Comparison of ENCODE assay signal across 16 cellular contexts in the genomic region with DNA sequence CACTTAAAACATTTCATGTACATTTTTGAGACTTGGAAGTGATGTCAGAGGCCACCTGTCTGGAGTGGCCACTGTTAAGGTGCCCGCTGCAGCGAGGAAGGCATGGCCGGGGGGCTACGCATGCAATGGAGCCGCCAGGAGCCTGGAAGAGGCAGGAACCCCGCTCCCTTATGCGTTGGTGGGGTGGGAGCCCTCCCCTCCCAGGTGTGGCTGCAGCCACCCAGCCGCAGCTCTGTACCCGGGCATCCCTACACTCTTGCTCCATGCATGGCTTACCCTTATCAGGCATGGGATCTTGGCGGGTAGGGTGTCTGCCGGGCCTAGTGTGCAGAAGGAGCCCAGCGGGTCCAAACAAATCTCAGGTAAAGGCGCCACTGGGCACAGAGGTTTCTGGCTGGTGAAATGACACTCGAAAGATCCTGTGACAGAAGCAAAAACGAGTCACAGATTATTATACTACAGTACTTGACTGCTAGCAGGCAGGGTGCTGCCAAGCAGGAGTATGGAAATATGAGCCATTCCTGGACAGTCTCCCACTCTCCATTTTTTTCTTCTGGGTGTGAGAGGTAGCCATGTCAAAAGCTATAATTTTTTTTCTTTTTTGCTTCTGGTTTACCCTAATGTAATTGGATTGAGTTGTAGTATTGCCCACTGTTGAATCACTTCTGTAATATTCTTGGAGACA.
"Had no signal": no experiment of that assay in that cellular context is flagged by ENCODE, and none has a peak within 500 bp of the region (broad histone marks: within the 10 kb centered on the region; RNA-seq: fewer than 3 reads in every experiment).

No MANE protein-coding gene starts in this region.

- H3K27me3 ChIP-seq: brain microvascular endothelial cell, neutrophil had no signal

- H3K36me3 ChIP-seq: brain microvascular endothelial cell, neutrophil had no signal

- H3K9me3 Mint-ChIP-seq: activated CD4-positive, alpha-beta T cell treated with anti-CD3 and anti-CD28 coated beads, Interleukin-2, amount 10 ng/mL, durations not matched to agents 24 days and 14 days; stimulated activated naive CD8-positive, alpha-beta T cell treated with anti-CD3 and anti-CD28 coated beads, Interleukin-15, Interleukin-2, amounts not matched to agents 100 ng/mL and 50 ng/mL, for 24 hours had no signal

- H3K36me3 Mint-ChIP-seq: activated naive CD8-positive, alpha-beta T cell treated with anti-CD3 and anti-CD28 coated beads for 36 hours; naive thymus-derived CD8-positive, alpha-beta T cell had no signal

- H3K4me1 Mint-ChIP-seq: activated CD4-positive, alpha-beta T cell treated with anti-CD3 and anti-CD28 coated beads, Interleukin-2, amount 10 ng/mL, durations not matched to agents 24 days and 14 days; activated naive CD8-positive, alpha-beta T cell treated with anti-CD3 and anti-CD28 coated beads for 36 hours; naive thymus-derived CD8-positive, alpha-beta T cell had no signal

- H3K27ac ChIP-seq: brain microvascular endothelial cell, neutrophil had no signal

- H3K27me3 Mint-ChIP-seq: activated CD4-positive, alpha-beta T cell treated with anti-CD3 and anti-CD28 coated beads, Interleukin-2, amount 10 ng/mL, durations not matched to agents 24 days and 14 days; activated naive CD8-positive, alpha-beta T cell treated with anti-CD3 and anti-CD28 coated beads for 36 hours; effector memory CD8-positive, alpha-beta T cell; naive thymus-derived CD8-positive, alpha-beta T cell; stimulated activated naive CD8-positive, alpha-beta T cell treated with anti-CD3 and anti-CD28 coated beads, Interleukin-15, Interleukin-2, amounts not matched to agents 100 ng/mL and 50 ng/mL, for 24 hours had no signal

- H3K4me3 Mint-ChIP-seq: activated CD4-positive, alpha-beta T cell treated with anti-CD3 and anti-CD28 coated beads, Interleukin-2, amount 10 ng/mL, durations not matched to agents 24 days and 14 days; activated naive CD8-positive, alpha-beta T cell treated with anti-CD3 and anti-CD28 coated beads for 36 hours; activated T-helper 1 cell treated with anti-CD3 and anti-CD28 coated beads, Interleukin-12 subunit alpha, Interleukin-12 subunit beta, Interleukin-2, Interleukin-4 antibody, amounts not matched to agents 30 ng/mL and 10 ng/mL and 1 ng/mL, durations not matched to agents 14 hours and 24 hours and 36 hours; effector memory CD8-positive, alpha-beta T cell; naive thymus-derived CD8-positive, alpha-beta T cell; stimulated activated naive CD8-positive, alpha-beta T cell treated with anti-CD3 and anti-CD28 coated beads, Interleukin-15, Interleukin-2, amounts not matched to agents 100 ng/mL and 50 ng/mL, for 24 hours; T-helper 2 cell treated with Interferon-gamma antibody and Interleukin-4, amounts not matched to agents 5 μg/mL and 100 μg/mL, for 36 hours had no signal

- H3K9me3 ChIP-seq: neutrophil had no signal

- H3K27ac Mint-ChIP-seq: activated CD4-positive, alpha-beta T cell treated with anti-CD3 and anti-CD28 coated beads, Interleukin-2, amount 10 ng/mL, durations not matched to agents 24 days and 14 days; activated naive CD8-positive, alpha-beta T cell treated with anti-CD3 and anti-CD28 coated beads for 36 hours; activated T-helper 1 cell treated with anti-CD3 and anti-CD28 coated beads, Interleukin-12 subunit alpha, Interleukin-12 subunit beta, Interleukin-2, Interleukin-4 antibody, amounts not matched to agents 30 ng/mL and 10 ng/mL and 1 ng/mL, durations not matched to agents 14 hours and 24 hours and 36 hours; effector memory CD8-positive, alpha-beta T cell; naive thymus-derived CD8-positive, alpha-beta T cell; stimulated activated naive CD8-positive, alpha-beta T cell treated with anti-CD3 and anti-CD28 coated beads, Interleukin-15, Interleukin-2, amounts not matched to agents 100 ng/mL and 50 ng/mL, for 24 hours; T-helper 2 cell treated with Interferon-gamma antibody and Interleukin-4, amounts not matched to agents 5 μg/mL and 100 μg/mL, for 36 hours had no signal

- DNase-seq: activated CD4-positive, alpha-beta T cell treated with anti-CD3 and anti-CD28 coated beads, Interleukin-2, amount 10 ng/mL, durations not matched to agents 24 days and 14 days; activated CD4-positive, CD25-positive, alpha-beta regulatory T cell; activated CD8-positive, alpha-beta memory T cell treated with anti-CD3 and anti-CD28 coated beads, Interleukin-2, amount 50 U/mL, for 48 hours; activated naive CD8-positive, alpha-beta T cell treated with anti-CD3 and anti-CD28 coated beads for 36 hours; brain microvascular endothelial cell; dermis blood vessel endothelial cell; effector memory CD8-positive, alpha-beta T cell; foreskin melanocyte; head of caudate nucleus; naive thymus-derived CD8-positive, alpha-beta T cell; small intestine; SW 1271 had no signal

- ATAC-seq: effector memory CD8-positive, alpha-beta T cell; naive thymus-derived CD8-positive, alpha-beta T cell had no signal
